Comparison of ENCODE assay signal across 8 cellular contexts in genomic region chr17:57284984-57285646, GRCh38. TPM values are rescaled to one million over a fixed set of nuclear protein-coding genes. Genes with fewer than 3 reads are reported as not detected.
DNase-seq lines count a peak whose midpoint lies in the region; ATAC-seq and TF ChIP-seq lines count a peak whose summit lies in the region.

No MANE protein-coding gene starts in this region.

- peak overlapping the region; percentile 76 for H3K4me3 Mint-ChIP-seq in CD4-positive, alpha-beta T cell
- peak overlapping the region; percentile 45 to 70 (median 66) for H3K4me3 Mint-ChIP-seq in T-cell

- H3K4me1 ChIP-seq in HEK293 (ENCODE audit: control insufficient read depth, insufficient read depth, low read length): peaks cover 35% of the 10 kb centered on the region

- H3K9me3 Mint-ChIP-seq in CD4-positive, alpha-beta T cell: no peaks in the 10 kb centered on the region
- H3K9me3 Mint-ChIP-seq in T-cell: no peaks in the 10 kb centered on the region

- H3K9me3 ChIP-seq in CD4-positive, alpha-beta T cell (ENCODE audit: control insufficient read depth, low read length): no peaks in the 10 kb centered on the region
- H3K9me3 ChIP-seq in HEK293 (ENCODE audit: control insufficient read depth, insufficient read depth, low read depth, low read length): no peaks in the 10 kb centered on the region

- POLR2A ChIA-PET in CD4-positive, alpha-beta T cell (lab: Charles Lee): interaction anchor here (1.0 to 1.9 kb wide), 2 partner anchors 10 to 28 kb away, joined by 3 to 8 read pairs; partner anchors contain the start of gene MSI2
- POLR2A ChIA-PET in HEK293 (lab: Yijun Ruan, JAX): no interaction called here
- POLR2A ChIA-PET in T-cell (lab: Charles Lee): interaction anchor here in 1 of 2 donors (0.7 to 0.9 kb wide), 2 partner anchors 28 to 638 kb away, joined by 4 to 7 read pairs; partner anchors contain the start of gene MSI2

- no peaks in the 10 kb centered on the region for H3K27me3 Mint-ChIP-seq in CD4-positive, alpha-beta T cell
- H3K27me3 Mint-ChIP-seq in T-cell: no peaks in the 10 kb centered on the region

- CTCF ChIA-PET in CD4-positive, alpha-beta T cell (lab: Charles Lee): interaction anchor here (2.9 kb wide), 1 partner anchor 42 kb away, joined by 20 read pairs; no protein-coding TSS in a partner anchor
- CTCF ChIA-PET in HEK293 (lab: Yijun Ruan, JAX) (interaction anchor here (1.1 to 1.5 kb wide), 2 partner anchors 42 to 548 kb away, joined by 3 to 7 read pairs; no protein-coding TSS in a partner anchor), T-cell (lab: Charles Lee) (interaction anchor here (0.6 to 2.1 kb wide), 5 partner anchors 28 to 387 kb away, joined by 3 to 5 read pairs (median 3); no protein-coding TSS in a partner anchor)

- peak; percentile 27 for ATAC-seq in CD4-positive, alpha-beta T cell (ENCODE audit: poor library complexity)
- peak; percentile 54 to 71 (median 66) for ATAC-seq in T-cell (replicated peaks in 1 of 4)

- TF ChIP-seq CTCF in CD4-positive, alpha-beta T cell (IDR thresholded peaks at IDR 0.05): no peak
- no peak for TF ChIP-seq CTCF in HEK293 (tag by site-specific recombination; IDR thresholded peaks at IDR 0.05)

- H3K36me3 Mint-ChIP-seq in CD4-positive, alpha-beta T cell (ENCODE audit: low read depth): peaks cover 39% of the 10 kb centered on the region
- H3K36me3 Mint-ChIP-seq in T-cell: peaks cover 7% of the 10 kb centered on the region

- no peak overlapping the region for H3K27ac ChIP-seq in CD4-positive, alpha-beta T cell (ENCODE audit: low read depth, low read length)
- H3K27ac ChIP-seq in HEK293 (ENCODE audit: extremely low read depth, low read depth, low read length) (no peak overlapping the region), caudate nucleus (ENCODE audit: low read depth, low read length) (peak overlapping the region; percentile 68)

- H3K27ac Mint-ChIP-seq in CD4-positive, alpha-beta T cell: peak overlapping the region; percentile 80
- H3K27ac Mint-ChIP-seq in T-cell: peak overlapping the region; percentile 71 to 83

- intact Hi-C loops in CD4-positive, alpha-beta T cell (cut with DNase I, micrococcal nuclease): loop anchor here (1.0 to 10.0 kb wide), 4 partner anchors 28 to 160 kb away; no protein-coding TSS in a partner anchor

- H3K4me1 Mint-ChIP-seq in CD4-positive, alpha-beta T cell (ENCODE audit: low read depth): peaks cover 80% of the 10 kb centered on the region
- peaks cover 83 to 88% (median 85%) of the 10 kb centered on the region in 3 donors for H3K4me1 Mint-ChIP-seq in T-cell

- H3K36me3 ChIP-seq in HEK293 (ENCODE audit: control insufficient read depth in 2 of 2, insufficient read depth in 1 of 2, low read length in 2 of 2): peaks cover 0 to 16% of the 10 kb centered on the region in 2 experiments; a peak in 2 of 3 replicates

- no peaks in the 10 kb centered on the region for H3K27me3 ChIP-seq in CD4-positive, alpha-beta T cell (ENCODE audit: control insufficient read depth, insufficient read depth, low read length)

- peak in 5 of 10 experiments; percentile 6 to 22 (median 15) for DNase-seq in CD4-positive, alpha-beta T cell
- peak in 27 of 34 experiments; percentile 7 to 56 (median 20) for DNase-seq in T-cell
- peak in 11 of 61 donors; percentile 14 to 37 (median 26) for DNase-seq in caudate nucleus (lab: John Stamatoyannopoulos, UW)
- DNase-seq in stimulated activated CD4-positive, alpha-beta T cell treated with anti-CD3 and anti-CD28 coated beads, Interleukin-2, amount 100 ng/mL, for 4 hours (ENCODE audit: low read depth): peak; percentile 6
- DNase-seq in DMS53 (lab: John Stamatoyannopoulos, UW): no peak
- no peak for DNase-seq in NCI-H526 (lab: John Stamatoyannopoulos, UW)
- no peak for DNase-seq in LoVo (ENCODE audit: low spot score)

- no peak overlapping the region for H3K4me3 ChIP-seq in HEK293 (ENCODE audit: low read depth, low read length)

TF ChIP-seq in HEK293, 187 proteins besides CTCF, POLR2A, EP300 and RAD21:
- 0 out of 2 replicates have a peak, but pooled peaks have one; percentile 22 for TF ChIP-seq ZNF449 (tag by site-specific recombination; IDR thresholded peaks at IDR 0.05)
- no peak for TF ChIP-seq ZNF670 (tag by site-specific recombination; IDR thresholded peaks at IDR 0.05; ENCODE audit: low read depth)
- no peak for TF ChIP-seq KLF16 (tag by site-specific recombination; IDR thresholded peaks at IDR 0.05)
- TF ChIP-seq ZNF280D (tag by site-specific recombination; IDR thresholded peaks at IDR 0.05): no peak
- no peak for TF ChIP-seq ZSCAN16 (tag by site-specific recombination; IDR thresholded peaks at IDR 0.05)
- TF ChIP-seq KLF7 (tag by site-specific recombination; IDR thresholded peaks at IDR 0.05; ENCODE audit: borderline replicate concordance): no peak
- no peak for TF ChIP-seq ZNF16 (tag by site-specific recombination; IDR thresholded peaks at IDR 0.05; ENCODE audit: low read depth)
- no peak for TF ChIP-seq PBX3 (CRISPR knock-in tag; IDR thresholded peaks at IDR 0.05)
- TF ChIP-seq AEBP2 (tag by site-specific recombination; IDR thresholded peaks at IDR 0.05; ENCODE audit: borderline replicate concordance): no peak

RNA-seq across cellular contexts. Expression of gene MSI2, which starts 28.8 kb away (rescaled TPM):
- total RNA-seq in CD4-positive, alpha-beta T cell: 100 to 1,000 TPM; 129 to 132 TPM
- 100 to 1,000 TPM in 4 of 5 donors, 10 to 100 TPM in 1; 98.6 to 148 (median 113) TPM for total RNA-seq in T-cell

Comparison
In these comparisons a context has a peak if more than half of its experiments do, and no peak if none do; other contexts are left out.
1. DNase-seq: peak in T-cell (27 of 34) and stimulated activated CD4-positive, alpha-beta T cell treated with anti-CD3 and anti-CD28 coated beads, Interleukin-2, amount 100 ng/mL, for 4 hours (single experiment); none in DMS53 (single experiment), NCI-H526 (0 of 2) and LoVo (single experiment).